In genomic region chr1:59994302-59995198, GRCh38 we compare ENCODE assay signal across 14 cellular contexts.
DNase-seq lines count a peak whose midpoint lies in the region; ATAC-seq and TF ChIP-seq lines count a peak whose summit lies in the region.
"Had no signal": no experiment of that assay in that cellular context is flagged by ENCODE, and none has a peak within 500 bp of the region (broad histone marks: within the 10 kb centered on the region; RNA-seq: fewer than 3 reads in every experiment).

No MANE protein-coding gene starts in this region.

- peak overlapping the region; percentile 97 for H3K27ac Mint-ChIP-seq in osteocyte (ENCODE audit: unreplicated experiment)
- no peak overlapping the region for H3K27ac Mint-ChIP-seq in naive thymus-derived CD8-positive, alpha-beta T cell
- H3K27ac Mint-ChIP-seq: activated T-cell treated with anti-CD3 and anti-CD28 coated beads, Interleukin-2, amount 50 U/mL, for 72 hours; WTC11 had no signal

- no peaks in the 10 kb centered on the region for H3K9me3 Mint-ChIP-seq in osteocyte (ENCODE audit: unreplicated experiment)
- no peaks in the 10 kb centered on the region for H3K9me3 Mint-ChIP-seq in naive thymus-derived CD8-positive, alpha-beta T cell
- H3K9me3 Mint-ChIP-seq: activated T-cell treated with anti-CD3 and anti-CD28 coated beads, Interleukin-2, amount 50 U/mL, for 72 hours; WTC11 had no signal

- TF ChIP-seq CTCF in foreskin fibroblast (IDR thresholded peaks at IDR 0.05; ENCODE audit: low read depth, low read length), result no peak
- no peak for TF ChIP-seq CTCF in osteocyte (IDR thresholded peaks at IDR 0.05)

- no peak overlapping the region for H3K4me3 ChIP-seq in foreskin fibroblast (ENCODE audit: low read depth in 1 of 2, low read length in 2 of 2)

- H3K27me3 Mint-ChIP-seq in osteocyte (ENCODE audit: unreplicated experiment), result no peaks in the 10 kb centered on the region
- peaks cover 9 to 30% (median 14%) of the 10 kb centered on the region in 5 donors for H3K27me3 Mint-ChIP-seq in naive thymus-derived CD8-positive, alpha-beta T cell

- H3K36me3 Mint-ChIP-seq in osteocyte (ENCODE audit: unreplicated experiment), result no peaks in the 10 kb centered on the region
- H3K36me3 Mint-ChIP-seq in naive thymus-derived CD8-positive, alpha-beta T cell, result no peaks in the 10 kb centered on the region
- H3K36me3 Mint-ChIP-seq: WTC11 had no signal

- DNase-seq in Right ventricle myocardium inferior (ENCODE audit: missing footprints) (no peak), cardiac septum (ENCODE audit: low spot score) (no peak), foreskin fibroblast (peak; percentile 57 to 71), osteocyte (ENCODE audit: extremely low spot score, unreplicated experiment) (no peak), hippocampal formation (lab: John Stamatoyannopoulos, UW) (no peak)
- no peak for DNase-seq in naive thymus-derived CD8-positive, alpha-beta T cell
- DNase-seq in activated naive CD4-positive, alpha-beta T cell (lab: John Stamatoyannopoulos, UW), result no peak
- DNase-seq: 8988T; activated T-cell treated with anti-CD3 and anti-CD28 coated beads, Interleukin-2, amount 50 U/mL, for 72 hours; cerebellar nuclear complex; DMS79; SHP77 treated with DMSO at 0.1 percent for 48 hours had no signal

- intact Hi-C loops in Right ventricle myocardium inferior (cut with DNase I), result no loop called here
- intact Hi-C loops in cardiac septum (cut with DNase I), result no loop called here

- ATAC-seq in Right ventricle myocardium inferior (peak; percentile 83), GM21526 (IDR thresholded peaks at IDR 0.05; ENCODE audit: low FRiP score, unreplicated experiment) (no peak)
- no peak for ATAC-seq in naive thymus-derived CD8-positive, alpha-beta T cell
- ATAC-seq: activated T-cell treated with anti-CD3 and anti-CD28 coated beads, Interleukin-2, amount 50 U/mL, for 72 hours; WTC11 had no signal

- peaks cover 66% of the 10 kb centered on the region for H3K4me1 Mint-ChIP-seq in osteocyte (ENCODE audit: unreplicated experiment)
- H3K4me1 Mint-ChIP-seq in naive thymus-derived CD8-positive, alpha-beta T cell, result no peaks in the 10 kb centered on the region

- POLR2A ChIA-PET in naive thymus-derived CD8-positive, alpha-beta T cell (lab: Charles Lee), result no interaction called here

- peak overlapping the region; percentile 2 for H3K4me3 Mint-ChIP-seq in osteocyte (ENCODE audit: unreplicated experiment)
- H3K4me3 Mint-ChIP-seq in naive thymus-derived CD8-positive, alpha-beta T cell, result no peak overlapping the region
- H3K4me3 Mint-ChIP-seq: activated T-cell treated with anti-CD3 and anti-CD28 coated beads, Interleukin-2, amount 50 U/mL, for 72 hours; WTC11 had no signal

Comparison
In these comparisons a context has a peak if more than half of its experiments do, and no peak if none do; other contexts are left out.
1. DNase-seq: peak in foreskin fibroblast (2 of 2); none in Right ventricle myocardium inferior (single experiment), cardiac septum (single experiment), osteocyte (single experiment), hippocampal formation (0 of 2), naive thymus-derived CD8-positive, alpha-beta T cell (0 of 10) and activated naive CD4-positive, alpha-beta T cell (0 of 4).